Comparison of ENCODE assay signal across 21 cellular contexts in genomic region chr5:116837876-116838568, GRCh38.
DNase-seq lines count a peak whose midpoint lies in the region; ATAC-seq, FAIRE-seq and TF ChIP-seq lines count a peak whose summit lies in the region.
"Had no signal": no experiment of that assay in that cellular context is flagged by ENCODE, and none has a peak within 500 bp of the region (broad histone marks: within the 10 kb centered on the region; RNA-seq: fewer than 3 reads in every experiment).

No MANE protein-coding gene starts in this region.

- 15% methylated on average over 4 of the region's 4 CpGs for WGBS in SK-N-SH (ENCODE audit: low lambda C conversion rate)
- 19 to 55% methylated on average over 4 of the region's 4 CpGs for WGBS in gastroesophageal sphincter (ENCODE audit: low coverage in 1 of 2), 2 donors
- 14 to 41% (median 34%) methylated on average over 4 of the region's 4 CpGs for WGBS in small intestine, 3 donors

- no peaks in the 10 kb centered on the region for H3K4me1 ChIP-seq in SK-N-SH (ENCODE audit: control insufficient read depth in 1 of 2, insufficient read depth in 2 of 2, low read depth in 1 of 2, low read length in 1 of 2)
- H3K4me1 ChIP-seq in gastroesophageal sphincter, result peaks cover 0 to 6% (median 0%) of the 10 kb centered on the region in 3 donors
- H3K4me1 ChIP-seq in small intestine (ENCODE audit: control insufficient read depth in 2 of 2, insufficient read depth in 1 of 2, low read depth in 1 of 2, low read length in 1 of 2), result no peaks in the 10 kb centered on the region

- no peak overlapping the region for H2AFZ ChIP-seq in SK-N-SH (ENCODE audit: low read depth)

- TF ChIP-seq POLR2A in gastroesophageal sphincter (IDR thresholded peaks at IDR 0.05), result no peak

- no peak for FAIRE-seq in small intestine (lab: Jason Lieb, UNC)
- FAIRE-seq: GM12891, RCC 7860 had no signal

- H3K9me3 ChIP-seq in SK-N-SH (no peaks in the 10 kb centered on the region), gastroesophageal sphincter (no peaks in the 10 kb centered on the region), small intestine (ENCODE audit: control insufficient read depth, low read depth) (no peaks in the 10 kb centered on the region)

- no peak overlapping the region for H3K9ac ChIP-seq in SK-N-SH

- no peaks in the 10 kb centered on the region for H4K20me1 ChIP-seq in SK-N-SH (ENCODE audit: insufficient read depth)

- peak; percentile 62 for DNase-seq in LNCaP clone FGC (ENCODE audit: low read depth)
- DNase-seq in SK-N-SH, result peak; percentile 25
- DNase-seq in small intestine, result peak; percentile 57
- no peak for DNase-seq in dermis blood vessel endothelial cell
- no peak for DNase-seq in stimulated activated CD4-positive, alpha-beta T cell treated with anti-CD3 and anti-CD28 coated beads, Interleukin-4, amount 100 ng/mL, for 1 hour
- DNase-seq: CD8-positive, alpha-beta memory T cell; DMS79 treated with DMSO at 0.1 percent for 48 hours; GF-D8; Karpas-422; NCI-H1105; NCI-H1436 treated with DMSO at 0.1 percent for 48 hours; NCI-H2029; NCI-H526 treated with DMSO at 0.1 percent for 48 hours; SIG-M5 had no signal

- no peak for TF ChIP-seq EP300 in SK-N-SH (IDR thresholded peaks at IDR 0.05; ENCODE audit: borderline replicate concordance in 1 of 2, low read depth in 1 of 2, low read length in 1 of 2)
- no peak for TF ChIP-seq EP300 in gastroesophageal sphincter (IDR thresholded peaks at IDR 0.05)

- CTCF ChIA-PET in SK-N-SH (lab: Yijun Ruan, JAX), result no interaction called here

- POLR2A ChIA-PET in SK-N-SH (lab: Yijun Ruan, JAX), result no interaction called here

- H3K27me3 ChIP-seq in SK-N-SH (ENCODE audit: insufficient read depth), result no peaks in the 10 kb centered on the region
- no peaks in the 10 kb centered on the region for H3K27me3 ChIP-seq in gastroesophageal sphincter
- no peaks in the 10 kb centered on the region for H3K27me3 ChIP-seq in small intestine (ENCODE audit: control insufficient read depth in 2 of 2, insufficient read depth in 2 of 2, low read length in 2 of 2)

- H3K4me2 ChIP-seq in SK-N-SH, result no peak overlapping the region

- TF ChIP-seq CTCF in LNCaP clone FGC (IDR thresholded peaks at IDR 0.05; ENCODE audit: control insufficient read depth, extremely low read depth, insufficient read depth) (no peak), SK-N-SH (IDR thresholded peaks at IDR 0.05) (no peak), gastroesophageal sphincter (IDR thresholded peaks at IDR 0.05) (no peak)

- ATAC-seq in gastroesophageal sphincter (peak; percentile 67), HG03039 (IDR thresholded peaks at IDR 0.05; ENCODE audit: unreplicated experiment) (no peak)
- ATAC-seq: HCT116 had no signal

- H3K79me2 ChIP-seq in SK-N-SH (ENCODE audit: insufficient read depth), result no peaks in the 10 kb centered on the region

- H3K36me3 ChIP-seq in SK-N-SH (replicated peaks in 1 of 2; ENCODE audit: control insufficient read depth in 1 of 2, insufficient read depth in 2 of 2, low read length in 1 of 2) (no peaks in the 10 kb centered on the region), gastroesophageal sphincter (no peaks in the 10 kb centered on the region), small intestine (ENCODE audit: control insufficient read depth in 2 of 2, insufficient read depth in 2 of 2, low read length in 2 of 2) (no peaks in the 10 kb centered on the region)

- H3K4me3 ChIP-seq in LNCaP clone FGC (ENCODE audit: low read depth, low read length) (no peak overlapping the region), SK-N-SH (ENCODE audit: low read depth in 2 of 2, low read length in 1 of 2) (no peak overlapping the region), gastroesophageal sphincter (no peak overlapping the region), small intestine (ENCODE audit: low read depth in 1 of 2, low read length in 2 of 2) (no peak overlapping the region)
- H3K4me3 ChIP-seq: SK-N-MC had no signal

- H3K27ac ChIP-seq in SK-N-SH (ENCODE audit: low read depth in 2 of 2, low read length in 1 of 2) (no peak overlapping the region), gastroesophageal sphincter (no peak overlapping the region), small intestine (ENCODE audit: low read depth in 1 of 2, low read length in 1 of 2) (no peak overlapping the region)
- H3K27ac ChIP-seq: C4-2B, SK-N-MC had no signal

- no peak for TF ChIP-seq RAD21 in SK-N-SH (IDR thresholded peaks at IDR 0.05; ENCODE audit: low read length)

- H3F3A ChIP-seq in SK-N-SH (replicated peaks; ENCODE audit: insufficient read depth), result no peaks in the 10 kb centered on the region

- H3K9me2 ChIP-seq in SK-N-SH, result no peaks in the 10 kb centered on the region

TF ChIP-seq in SK-N-SH, 30 proteins besides CTCF, POLR2A, EP300 and RAD21:
- no peak for TF ChIP-seq ZBTB33 (IDR thresholded peaks at IDR 0.05; ENCODE audit: borderline replicate concordance, low read depth)
- no peak for TF ChIP-seq FOSL2 (IDR thresholded peaks at IDR 0.05; ENCODE audit: borderline replicate concordance, low read depth)
- TF ChIP-seq POLR2AphosphoS5 (IDR thresholded peaks at IDR 0.05; ENCODE audit: low read depth, low read length), result no peak
- TF ChIP-seq TCF12 (IDR thresholded peaks at IDR 0.05), result no peak
- TF ChIP-seq MEF2A (IDR thresholded peaks at IDR 0.05; ENCODE audit: borderline replicate concordance, low read depth), result no peak
- TF ChIP-seq PBX3 (IDR thresholded peaks at IDR 0.05), result no peak
- TF ChIP-seq MAX (IDR thresholded peaks at IDR 0.05; ENCODE audit: low read depth), result no peak
- TF ChIP-seq FOXJ3 (CRISPR knock-in tag; IDR thresholded peaks at IDR 0.05), result no peak
- TF ChIP-seq GABPA (IDR thresholded peaks at IDR 0.05; ENCODE audit: low read depth), result no peak
- TF ChIP-seq NFIC (IDR thresholded peaks at IDR 0.05; ENCODE audit: borderline replicate concordance), result no peak
- no peak for TF ChIP-seq USF2 (IDR thresholded peaks at IDR 0.05; ENCODE audit: borderline replicate concordance, low read depth, low read length)
- no peak for TF ChIP-seq IRF3 (IDR thresholded peaks at IDR 0.05; ENCODE audit: low read depth, low read length)
- TF ChIP-seq GATA2 (CRISPR knock-in tag; IDR thresholded peaks at IDR 0.05), result no peak
- no peak for TF ChIP-seq TEAD4 (IDR thresholded peaks at IDR 0.05; ENCODE audit: borderline replicate concordance, insufficient read depth)
- TF ChIP-seq RFX5 (IDR thresholded peaks at IDR 0.05; ENCODE audit: low read length), result no peak
- TF ChIP-seq SMC3 (IDR thresholded peaks at IDR 0.05; ENCODE audit: low read depth, low read length), result no peak
- no peak for TF ChIP-seq EZH2phosphoT487 (IDR thresholded peaks at IDR 0.05; ENCODE audit: borderline replicate concordance, low read depth)
- no peak for TF ChIP-seq SIN3A (IDR thresholded peaks at IDR 0.05; ENCODE audit: borderline replicate concordance, low read depth, low read length)

Comparison
In these comparisons a context has a peak if more than half of its experiments do, and no peak if none do; other contexts are left out.
1. DNase-seq: peak in LNCaP clone FGC (single experiment), SK-N-SH (single experiment) and small intestine (single experiment); none in dermis blood vessel endothelial cell (single experiment) and stimulated activated CD4-positive, alpha-beta T cell treated with anti-CD3 and anti-CD28 coated beads, Interleukin-4, amount 100 ng/mL, for 1 hour (single experiment).